ENCODE assay signal across 23 cellular contexts in genomic region chr3:122777563-122777962, GRCh38. TPM values are rescaled to one million over a fixed set of nuclear protein-coding genes. Genes with fewer than 3 reads are reported as not detected.
DNase-seq lines count a peak whose midpoint lies in the region; ATAC-seq and TF ChIP-seq lines count a peak whose summit lies in the region.
"Had no signal": no experiment of that assay in that cellular context is flagged by ENCODE, and none has a peak within 500 bp of the region (broad histone marks: within the 10 kb centered on the region; RNA-seq: fewer than 3 reads in every experiment).

No MANE protein-coding gene starts in this region.

- DNase-seq in H7 = peak; percentile 70
- DNase-seq in WTC11 (ENCODE audit: low spot score) = no peak
- DNase-seq in HuH-7 (ENCODE audit: low spot score) = no peak
- DNase-seq in NOMO-1 treated with DMSO at 0.1 percent for 48 hours (lab: John Stamatoyannopoulos, UW; ENCODE audit: unreplicated experiment) = no peak
- no peak for DNase-seq in nucleus accumbens (lab: John Stamatoyannopoulos, UW)
- DNase-seq: 8988T; Calu3; CD4-positive, alpha-beta memory T cell; DMS 273 treated with DMSO at 0.1 percent for 48 hours; DMS53; DND-41; EL; HFFc6; IMR-90 had no signal

- POLR2A ChIA-PET in WTC11 (lab: Charles Lee) = no interaction called here

- peaks cover 10% of the 10 kb centered on the region for H3K36me3 Mint-ChIP-seq in WTC11

- peak overlapping the region; percentile 43 for H3K27ac ChIP-seq in 22Rv1
- no peak overlapping the region for H3K27ac ChIP-seq in iPS-20b (ENCODE audit: low read length)
- H3K27ac ChIP-seq: BLaER1, HL-60 had no signal

- no peaks in the 10 kb centered on the region for H3K36me3 ChIP-seq in H7 (replicated peaks; ENCODE audit: control insufficient read depth, insufficient read depth, low read length)
- H3K36me3 ChIP-seq in iPS-20b (ENCODE audit: insufficient read depth, low read depth, low read length) = no peaks in the 10 kb centered on the region

- TF ChIP-seq CTCF in 22Rv1 (IDR thresholded peaks at IDR 0.05) = no peak
- TF ChIP-seq CTCF in WTC11 (IDR thresholded peaks at IDR 0.05) = no peak

- no peak overlapping the region for H3K4me3 Mint-ChIP-seq in WTC11
- H3K4me3 Mint-ChIP-seq: CD14-positive monocyte; CD4-positive, alpha-beta memory T cell; HFFc6 had no signal

- no peaks in the 10 kb centered on the region for H3K27me3 ChIP-seq in H7 (ENCODE audit: control insufficient read depth, insufficient read depth, low read length)
- H3K27me3 ChIP-seq in iPS-20b (ENCODE audit: insufficient read depth, low read length) = no peaks in the 10 kb centered on the region
- H3K27me3 ChIP-seq: BLaER1 had no signal

- peak; percentile 78 for ATAC-seq in WTC11
- ATAC-seq in GM18868 (IDR thresholded peaks at IDR 0.05; ENCODE audit: unreplicated experiment) = no peak
- ATAC-seq: GM12878, HCT116, K562 had no signal

- peaks cover 9% of the 10 kb centered on the region for H3K4me1 Mint-ChIP-seq in WTC11

- peaks cover 6% of the 10 kb centered on the region for H3K9me3 ChIP-seq in iPS-20b (ENCODE audit: insufficient read depth, low read depth, low read length)

- H3K9me3 Mint-ChIP-seq in WTC11 = peaks cover 10% of the 10 kb centered on the region
- H3K9me3 Mint-ChIP-seq: CD4-positive, alpha-beta memory T cell had no signal

- CTCF ChIA-PET in WTC11 (lab: Charles Lee) = interaction anchor here (0.7 kb wide), 1 partner anchor 214 kb away, joined by 3 read pairs; no protein-coding TSS in a partner anchor

- H3K27me3 Mint-ChIP-seq in WTC11 (ENCODE audit: low read depth) = no peaks in the 10 kb centered on the region
- H3K27me3 Mint-ChIP-seq: CD4-positive, alpha-beta memory T cell had no signal

- H3K4me3 ChIP-seq in H7 (ENCODE audit: insufficient read depth, low read depth, low read length) (no peak overlapping the region), iPS-20b (ENCODE audit: low read length) (0 out of 2 replicates have a peak overlapping the region, but pooled peaks have one; percentile 9)
- H3K4me3 ChIP-seq: BLaER1, GM12878, K562 had no signal

- no peak overlapping the region for H3K9ac ChIP-seq in iPS-20b (ENCODE audit: low read depth, low read length)
- H3K9ac ChIP-seq: BLaER1 had no signal

- H3K27ac Mint-ChIP-seq in WTC11 = no peak overlapping the region
- H3K27ac Mint-ChIP-seq: CD14-positive monocyte; CD4-positive, alpha-beta memory T cell; HFFc6 had no signal

- H3K4me1 ChIP-seq in iPS-20b (ENCODE audit: insufficient read depth, low read length) = peaks cover 9% of the 10 kb centered on the region; the same call in 1 of the 2 replicates
- H3K4me1 ChIP-seq: BLaER1 had no signal

TF ChIP-seq in WTC11, 78 proteins besides CTCF, POLR2A, EP300 and RAD21:
- no peak for TF ChIP-seq ATF1 (CRISPR knock-in tag; IDR thresholded peaks at IDR 0.05)
- TF ChIP-seq ZNF219 (CRISPR knock-in tag; IDR thresholded peaks at IDR 0.05; ENCODE audit: borderline replicate concordance) = no peak
- no peak for TF ChIP-seq ZNF416 (CRISPR knock-in tag; IDR thresholded peaks at IDR 0.05)
- TF ChIP-seq TEAD4 (CRISPR knock-in tag; IDR thresholded peaks at IDR 0.05) = no peak
- TF ChIP-seq ZNF671 (CRISPR knock-in tag; IDR thresholded peaks at IDR 0.05) = no peak

RNA-seq across cellular contexts. Expression of gene HSPBAP1, which starts 16.1 kb away (rescaled TPM):
- total RNA-seq in H7 (2014; rRNA removed; shearing (Covaris generic)) = 9.2 and 12.2 TPM in 2 replicates
- 7.6 to 10.4 TPM (median 9.1 TPM) in 3 replicates for total RNA-seq in WTC11 (2021)

RNA-seq across cellular contexts. Expression of gene SLC49A4, which starts 17.3 kb away (rescaled TPM):
- total RNA-seq in H7 (2014; rRNA removed; shearing (Covaris generic)) = 8.4 and 10.0 TPM in 2 replicates
- total RNA-seq in WTC11 (2021) = 8.0 to 10.2 TPM (median 8.5 TPM) in 3 replicates
